Comparison of ENCODE assay signal across 15 cellular contexts in the genomic region with DNA sequence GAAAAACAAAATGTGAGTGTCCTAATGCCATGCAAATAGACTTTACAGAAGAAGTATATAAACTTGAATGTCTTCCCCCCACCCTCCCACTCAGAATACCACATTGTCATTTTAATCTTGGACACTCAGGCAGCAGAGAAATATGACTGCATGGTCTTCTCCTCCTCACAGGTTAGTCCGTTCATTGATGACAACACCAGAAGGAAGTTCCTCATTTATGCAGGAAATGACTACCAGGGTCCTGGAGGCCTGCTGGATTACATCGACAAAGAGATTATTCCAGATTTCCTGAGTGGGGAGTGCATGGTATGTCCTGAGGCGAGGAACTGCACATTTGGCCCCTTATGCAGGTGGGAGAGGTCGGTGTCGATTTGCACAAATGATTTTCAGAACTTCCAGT.
DNase-seq lines count a peak whose midpoint lies in the region; ATAC-seq and TF ChIP-seq lines count a peak whose summit lies in the region.
"Had no signal": no experiment of that assay in that cellular context is flagged by ENCODE, and none has a peak within 500 bp of the region (broad histone marks: within the 10 kb centered on the region; RNA-seq: fewer than 3 reads in every experiment).

No MANE protein-coding gene starts in this region.

- TF ChIP-seq CTCF in NB4 (IDR thresholded peaks at IDR 0.05; ENCODE audit: low read depth, low read length) (no peak), cardiac fibroblast (IDR thresholded peaks at IDR 0.05; ENCODE audit: low read depth, low read length) (no peak)

- peak; percentile 62 for DNase-seq in ELR (ENCODE audit: low read depth)
- DNase-seq in NB4 (ENCODE audit: low read depth) = peak; percentile 76
- DNase-seq in cardiac fibroblast (ENCODE audit: low read depth in 2 of 2) = peak; percentile 19 to 55
- no peak for DNase-seq in natural killer cell treated with Interleukin-12 subunit alpha and Interleukin-12 subunit beta and Interleukin-15 and Interleukin-18, amount 100 ng/mL, for 72 hours (ENCODE audit: low spot score)
- DNase-seq in Ammon's horn (ENCODE audit: low spot score) = no peak
- DNase-seq in HUDEP-2 (lab: John Stamatoyannopoulos, UW; ENCODE audit: unreplicated experiment in 76 of 76) = no peak
- DNase-seq in activated effector memory CD4-positive, alpha-beta T cell treated with anti-CD3 and anti-CD28 coated beads, Interleukin-2, amount 50 U/mL, for 16 hours = no peak
- no peak for DNase-seq in activated CD8-positive, alpha-beta memory T cell treated with anti-CD3 and anti-CD28 coated beads, Interleukin-2, amount 50 U/mL, for 4 hours
- DNase-seq: activated CD4-positive, alpha-beta T cell treated with anti-CD3 and anti-CD28 coated beads for 4 hours; activated effector memory CD4-positive, alpha-beta T cell treated with Interleukin-2 at 50 U/mL for 16 hours; CD4-positive, alpha-beta T cell; effector CD8-positive, alpha-beta T cell; foreskin fibroblast; stimulated activated naive CD8-positive, alpha-beta T cell treated with anti-CD3 and anti-CD28 coated beads, Interleukin-15, Interleukin-2, amounts not matched to agents 100 U/mL and 50 U/mL, for 24 hours; T-cell had no signal

- H3K4me1 Mint-ChIP-seq in natural killer cell treated with Interleukin-12 subunit alpha and Interleukin-12 subunit beta and Interleukin-15 and Interleukin-18, amount 100 ng/mL, for 72 hours (ENCODE audit: low read depth in 2 of 2) = peaks cover 5 to 12% of the 10 kb centered on the region in 2 donors

- TF ChIP-seq POLR2A in NB4 (IDR thresholded peaks at IDR 0.05; ENCODE audit: extremely low read depth, insufficient read length) = no peak

- H3K4me3 ChIP-seq in NB4 (ENCODE audit: low read depth, low read length) (no peak overlapping the region), cardiac fibroblast (replicated peaks in 1 of 2; ENCODE audit: low read depth in 2 of 2, low read length in 2 of 2) (no peak overlapping the region)

- H3K27me3 Mint-ChIP-seq in natural killer cell treated with Interleukin-12 subunit alpha and Interleukin-12 subunit beta and Interleukin-15 and Interleukin-18, amount 100 ng/mL, for 72 hours = no peaks in the 10 kb centered on the region
- H3K27me3 Mint-ChIP-seq: CD4-positive, alpha-beta T cell; T-cell had no signal

- H3K9me3 Mint-ChIP-seq in natural killer cell treated with Interleukin-12 subunit alpha and Interleukin-12 subunit beta and Interleukin-15 and Interleukin-18, amount 100 ng/mL, for 72 hours = no peaks in the 10 kb centered on the region
- H3K9me3 Mint-ChIP-seq: CD4-positive, alpha-beta T cell; T-cell had no signal

- peak overlapping the region; percentile 47 for H3K4me3 Mint-ChIP-seq in natural killer cell treated with Interleukin-12 subunit alpha and Interleukin-12 subunit beta and Interleukin-15 and Interleukin-18, amount 100 ng/mL, for 72 hours
- H3K4me3 Mint-ChIP-seq: CD4-positive, alpha-beta T cell; T-cell had no signal

- peak overlapping the region; percentile 33 to 60 for H3K27ac Mint-ChIP-seq in natural killer cell treated with Interleukin-12 subunit alpha and Interleukin-12 subunit beta and Interleukin-15 and Interleukin-18, amount 100 ng/mL, for 72 hours
- H3K27ac Mint-ChIP-seq: CD4-positive, alpha-beta T cell had no signal

- H3K36me3 Mint-ChIP-seq in natural killer cell treated with Interleukin-12 subunit alpha and Interleukin-12 subunit beta and Interleukin-15 and Interleukin-18, amount 100 ng/mL, for 72 hours = peaks cover 31% of the 10 kb centered on the region

- ATAC-seq in natural killer cell treated with Interleukin-12 subunit alpha and Interleukin-12 subunit beta and Interleukin-15 and Interleukin-18, amount 100 ng/mL, for 72 hours = no peak
- ATAC-seq: stimulated activated naive CD8-positive, alpha-beta T cell treated with anti-CD3 and anti-CD28 coated beads, Interleukin-15, Interleukin-2, amounts not matched to agents 100 U/mL and 50 U/mL, for 24 hours; T-cell had no signal

Comparison
In these comparisons a context has a peak if more than half of its experiments do, and no peak if none do; other contexts are left out.
1. DNase-seq: peak in ELR (single experiment), NB4 (single experiment) and cardiac fibroblast (2 of 2); none in natural killer cell treated with Interleukin-12 subunit alpha and Interleukin-12 subunit beta and Interleukin-15 and Interleukin-18, amount 100 ng/mL, for 72 hours (single experiment), Ammon's horn (single experiment), HUDEP-2 (0 of 76), activated effector memory CD4-positive, alpha-beta T cell treated with anti-CD3 and anti-CD28 coated beads, Interleukin-2, amount 50 U/mL, for 16 hours (single experiment) and activated CD8-positive, alpha-beta memory T cell treated with anti-CD3 and anti-CD28 coated beads, Interleukin-2, amount 50 U/mL, for 4 hours (single experiment).